Comparison of ENCODE assay signal across 22 cellular contexts in genomic region chr19:7434391-7434790, GRCh38. TPM values are rescaled to one million over a fixed set of nuclear protein-coding genes. Genes with fewer than 3 reads are reported as not detected.
DNase-seq lines count a peak whose midpoint lies in the region; ATAC-seq lines count a peak whose summit lies in the region.
"Had no signal": no experiment of that assay in that cellular context is flagged by ENCODE, and none has a peak within 500 bp of the region (broad histone marks: within the 10 kb centered on the region; RNA-seq: fewer than 3 reads in every experiment).

No MANE protein-coding gene starts in this region.

- no peaks in the 10 kb centered on the region for H3K4me1 Mint-ChIP-seq in activated naive CD8-positive, alpha-beta T cell (ENCODE audit: low read depth)
- H3K4me1 Mint-ChIP-seq in activated naive CD8-positive, alpha-beta T cell treated with anti-CD3 and anti-CD28 coated beads for 36 hours = peaks cover 6% of the 10 kb centered on the region

- peaks cover 3% of the 10 kb centered on the region for H3K36me3 Mint-ChIP-seq in activated naive CD8-positive, alpha-beta T cell
- no peaks in the 10 kb centered on the region for H3K36me3 Mint-ChIP-seq in activated naive CD8-positive, alpha-beta T cell treated with anti-CD3 and anti-CD28 coated beads for 36 hours

- ATAC-seq in HG03565 (IDR thresholded peaks at IDR 0.05; ENCODE audit: unreplicated experiment) = no peak
- no peak for ATAC-seq in GM21576 (IDR thresholded peaks at IDR 0.05; ENCODE audit: unreplicated experiment)
- ATAC-seq: activated T-cell treated with anti-CD3 and anti-CD28 coated beads, Interleukin-2, amount 50 U/mL, for 4 hours; foreskin keratinocyte; K562; left cardiac atrium; right lobe of liver had no signal

- no peaks in the 10 kb centered on the region for H3K9me3 Mint-ChIP-seq in activated naive CD8-positive, alpha-beta T cell (ENCODE audit: low read depth)
- no peaks in the 10 kb centered on the region for H3K9me3 Mint-ChIP-seq in activated naive CD8-positive, alpha-beta T cell treated with anti-CD3 and anti-CD28 coated beads for 36 hours
- H3K9me3 Mint-ChIP-seq: activated T-cell treated with anti-CD3 and anti-CD28 coated beads, Interleukin-2, amount 50 U/mL, for 4 hours had no signal

- peak overlapping the region; percentile 64 for H3K27ac ChIP-seq in angular gyrus (ENCODE audit: low read depth, low read length)
- peak overlapping the region; percentile 90 for H3K27ac ChIP-seq in substantia nigra (ENCODE audit: low read depth, low read length, poor library complexity, severe bottlenecking)
- H3K27ac ChIP-seq: BLaER1 treated with 17β-estradiol and CSF1 and Interleukin-3, amounts not matched to agents 10 nM and 100 nM; esophagus muscularis mucosa; foreskin keratinocyte; right lobe of liver; testis had no signal

- DNase-seq in activated naive CD8-positive, alpha-beta T cell treated with anti-CD3 and anti-CD28 coated beads for 36 hours = no peak
- peak; percentile 76 for DNase-seq in NCI-H2171 treated with DMSO at 0.1 percent for 48 hours (lab: John Stamatoyannopoulos, UW)
- DNase-seq in substantia nigra (lab: John Stamatoyannopoulos, UW) = no peak
- DNase-seq: activated naive CD4-positive, alpha-beta T cell treated with Interleukin-2 at 50 U/mL for 16 hours; activated T-cell treated with anti-CD3 and anti-CD28 coated beads, Interleukin-2, amount 50 U/mL, for 4 hours; aorta; foreskin keratinocyte; left cardiac atrium; mammary epithelial cell; NCI-H1092 treated with DMSO at 0.1 percent for 48 hours; NCI-H526; right lobe of liver; stimulated activated CD4-positive, alpha-beta T cell treated with anti-CD3 and anti-CD28 coated beads, Interleukin-2, amount 100 ng/mL, for 48 hours; testis had no signal

- H3K27me3 Mint-ChIP-seq in activated naive CD8-positive, alpha-beta T cell = no peaks in the 10 kb centered on the region
- no peaks in the 10 kb centered on the region for H3K27me3 Mint-ChIP-seq in activated naive CD8-positive, alpha-beta T cell treated with anti-CD3 and anti-CD28 coated beads for 36 hours

- peak overlapping the region; percentile 61 for H3K27ac Mint-ChIP-seq in activated naive CD8-positive, alpha-beta T cell
- no peak overlapping the region for H3K27ac Mint-ChIP-seq in activated naive CD8-positive, alpha-beta T cell treated with anti-CD3 and anti-CD28 coated beads for 36 hours

- no peak overlapping the region for H3K4me3 Mint-ChIP-seq in activated naive CD8-positive, alpha-beta T cell
- no peak overlapping the region for H3K4me3 Mint-ChIP-seq in activated naive CD8-positive, alpha-beta T cell treated with anti-CD3 and anti-CD28 coated beads for 36 hours
- H3K4me3 Mint-ChIP-seq: activated T-cell treated with anti-CD3 and anti-CD28 coated beads, Interleukin-2, amount 50 U/mL, for 4 hours had no signal

RNA-seq across cellular contexts. Expression of gene PEX11G, which starts 54.4 kb away (rescaled TPM):
- total RNA-seq in activated naive CD8-positive, alpha-beta T cell treated with anti-CD3 and anti-CD28 coated beads for 36 hours = 1 to 10 TPM in 1 of 2 experiments, under 1 TPM in 1; 0.82 to 1.5 TPM
- total RNA-seq: HT1080 had no signal
